28 cellular contexts compared by ENCODE assay signal in the genomic region with DNA sequence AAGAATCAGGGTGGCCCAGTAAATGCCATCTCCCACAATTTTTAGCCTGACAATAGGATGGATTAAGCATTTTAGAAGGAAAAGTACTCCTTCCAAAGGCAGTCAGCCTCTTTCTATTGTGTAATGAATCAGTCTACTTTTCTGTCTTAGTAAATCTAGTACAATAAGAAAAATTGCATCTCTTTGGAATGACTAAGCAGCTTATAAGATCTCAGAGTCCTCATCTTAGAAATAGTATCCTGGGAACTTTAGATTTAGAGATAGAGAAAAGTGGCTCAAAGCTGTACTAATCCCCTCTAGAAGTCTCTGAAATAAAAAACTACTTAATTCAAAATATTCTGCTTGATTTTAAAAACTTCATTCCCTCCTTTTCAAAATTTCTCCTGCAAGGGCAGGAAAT.
"Had no signal": no experiment of that assay in that cellular context is flagged by ENCODE, and none has a peak within 500 bp of the region (broad histone marks: within the 10 kb centered on the region; RNA-seq: fewer than 3 reads in every experiment).

No MANE protein-coding gene starts in this region.

- H3K9me3 Mint-ChIP-seq: activated CD4-positive, alpha-beta memory T cell treated with anti-CD3 and anti-CD28 coated beads, Interleukin-2, amount 10 ng/mL, durations not matched to agents 7 days and 5 days; activated CD4-positive, alpha-beta T cell treated with anti-CD3 and anti-CD28 coated beads, Interleukin-2, amount 10 ng/mL, durations not matched to agents 7 days and 5 days; activated naive CD4-positive, alpha-beta T cell treated with anti-CD3 and anti-CD28 coated beads, Interleukin-2, amount 10 ng/mL, durations not matched to agents 7 days and 5 days; activated naive CD8-positive, alpha-beta T cell treated with anti-CD3 and anti-CD28 coated beads, Interleukin-2, amount 10 ng/mL, durations not matched to agents 7 days and 5 days; activated T-cell treated with anti-CD3 and anti-CD28 coated beads, Interleukin-2, amount 50 U/mL, for 24 hours; dendritic cell treated with granulocyte-macrophage colony-stimulating factor and Interleukin-4, amounts not matched to agents 40 ng/mL and 50 ng/mL, for 4 days; endodermal cell; mesothelial cell of epicardium had no signal

- H3K27me3 Mint-ChIP-seq: activated CD4-positive, alpha-beta memory T cell treated with anti-CD3 and anti-CD28 coated beads, Interleukin-2, amount 10 ng/mL, durations not matched to agents 7 days and 5 days; activated CD4-positive, alpha-beta T cell treated with anti-CD3 and anti-CD28 coated beads, Interleukin-2, amount 10 ng/mL, durations not matched to agents 7 days and 5 days; activated naive CD4-positive, alpha-beta T cell treated with anti-CD3 and anti-CD28 coated beads, Interleukin-2, amount 10 ng/mL, durations not matched to agents 7 days and 5 days; activated T-cell treated with anti-CD3 and anti-CD28 coated beads, Interleukin-2, amount 50 U/mL, for 24 hours; dendritic cell treated with granulocyte-macrophage colony-stimulating factor and Interleukin-4, amounts not matched to agents 40 ng/mL and 50 ng/mL, for 4 days; naive B cell; T-helper 17 cell had no signal

- H3K9me3 ChIP-seq: esophagus muscularis mucosa, right lobe of liver, tibial nerve had no signal

- H3K36me3 Mint-ChIP-seq: activated naive CD4-positive, alpha-beta T cell treated with anti-CD3 and anti-CD28 coated beads, Interleukin-2, amount 10 ng/mL, durations not matched to agents 7 days and 5 days; activated naive CD8-positive, alpha-beta T cell treated with anti-CD3 and anti-CD28 coated beads, Interleukin-2, amount 10 ng/mL, durations not matched to agents 7 days and 5 days; mesothelial cell of epicardium; naive B cell had no signal

- H3K79me2 ChIP-seq: parathyroid adenoma had no signal

- H2AFZ ChIP-seq: parathyroid adenoma had no signal

- H3K4me3 Mint-ChIP-seq: activated CD4-positive, alpha-beta memory T cell treated with anti-CD3 and anti-CD28 coated beads, Interleukin-2, amount 10 ng/mL, durations not matched to agents 7 days and 5 days; activated CD4-positive, alpha-beta T cell treated with anti-CD3 and anti-CD28 coated beads, Interleukin-2, amount 10 ng/mL, durations not matched to agents 7 days and 5 days; activated naive CD4-positive, alpha-beta T cell treated with anti-CD3 and anti-CD28 coated beads, Interleukin-2, amount 10 ng/mL, durations not matched to agents 7 days and 5 days; activated naive CD8-positive, alpha-beta T cell treated with anti-CD3 and anti-CD28 coated beads, Interleukin-2, amount 10 ng/mL, durations not matched to agents 7 days and 5 days; activated T-cell treated with anti-CD3 and anti-CD28 coated beads, Interleukin-2, amount 50 U/mL, for 24 hours; dendritic cell treated with granulocyte-macrophage colony-stimulating factor and Interleukin-4, amounts not matched to agents 40 ng/mL and 50 ng/mL, for 4 days; endodermal cell; mesothelial cell of epicardium; naive B cell; T-helper 17 cell had no signal

- FAIRE-seq: frontal cortex, keratinocyte had no signal

- ATAC-seq: left colon, right lobe of liver, T-helper 17 cell had no signal

- H3K4me1 ChIP-seq: parathyroid adenoma, right lobe of liver, tibial nerve had no signal

- DNase-seq: activated CD4-positive, alpha-beta memory T cell treated with anti-CD3 and anti-CD28 coated beads, Interleukin-2, amount 10 ng/mL, durations not matched to agents 7 days and 5 days; activated CD4-positive, alpha-beta T cell treated with anti-CD3 and anti-CD28 coated beads for 1 hour; activated CD4-positive, alpha-beta T cell treated with anti-CD3 and anti-CD28 coated beads, Interleukin-2, amount 10 ng/mL, durations not matched to agents 7 days and 5 days; activated CD8-positive, alpha-beta memory T cell treated with anti-CD3 and anti-CD28 coated beads, Interleukin-2, amount 50 U/mL, for 48 hours; activated gamma-delta T cell; activated naive CD4-positive, alpha-beta T cell treated with anti-CD3 and anti-CD28 coated beads, Interleukin-2, amount 10 ng/mL, durations not matched to agents 7 days and 5 days; activated naive CD8-positive, alpha-beta T cell treated with anti-CD3 and anti-CD28 coated beads, Interleukin-2, amount 10 ng/mL, durations not matched to agents 7 days and 5 days; activated T-cell treated with anti-CD3 and anti-CD28 coated beads, Interleukin-2, amount 50 U/mL, for 24 hours; amniotic stem cell; central memory CD4-positive, alpha-beta T cell; endodermal cell; left colon; mammary epithelial cell; naive B cell; nucleus accumbens; right lobe of liver; stimulated activated CD4-positive, alpha-beta T cell treated with anti-CD3 and anti-CD28 coated beads, Interleukin-2, amount 100 ng/mL, for 48 hours; stimulated activated naive CD4-positive, alpha-beta T cell treated with Interleukin-2 at 50 U/mL for 16 hours; T-helper 17 cell; T1000; WERI-Rb-1 had no signal

- H3K4me3 ChIP-seq: esophagus muscularis mucosa, right lobe of liver, tibial nerve had no signal

- H3K27ac ChIP-seq: esophagus muscularis mucosa, parathyroid adenoma, right lobe of liver, tibial nerve, WERI-Rb-1 had no signal

- H3K4me1 Mint-ChIP-seq: activated CD4-positive, alpha-beta memory T cell treated with anti-CD3 and anti-CD28 coated beads, Interleukin-2, amount 10 ng/mL, durations not matched to agents 7 days and 5 days; activated CD4-positive, alpha-beta T cell treated with anti-CD3 and anti-CD28 coated beads, Interleukin-2, amount 10 ng/mL, durations not matched to agents 7 days and 5 days; activated naive CD4-positive, alpha-beta T cell treated with anti-CD3 and anti-CD28 coated beads, Interleukin-2, amount 10 ng/mL, durations not matched to agents 7 days and 5 days; activated naive CD8-positive, alpha-beta T cell treated with anti-CD3 and anti-CD28 coated beads, Interleukin-2, amount 10 ng/mL, durations not matched to agents 7 days and 5 days; endodermal cell; naive B cell; T-helper 17 cell had no signal

- H3K27me3 ChIP-seq: esophagus muscularis mucosa, right lobe of liver, tibial nerve had no signal

- H3K9ac ChIP-seq: parathyroid adenoma had no signal

- H3K36me3 ChIP-seq: esophagus muscularis mucosa, right lobe of liver, tibial nerve, WERI-Rb-1 had no signal

- H3K27ac Mint-ChIP-seq: activated CD4-positive, alpha-beta memory T cell treated with anti-CD3 and anti-CD28 coated beads, Interleukin-2, amount 10 ng/mL, durations not matched to agents 7 days and 5 days; activated CD4-positive, alpha-beta T cell treated with anti-CD3 and anti-CD28 coated beads, Interleukin-2, amount 10 ng/mL, durations not matched to agents 7 days and 5 days; activated naive CD4-positive, alpha-beta T cell treated with anti-CD3 and anti-CD28 coated beads, Interleukin-2, amount 10 ng/mL, durations not matched to agents 7 days and 5 days; activated naive CD8-positive, alpha-beta T cell treated with anti-CD3 and anti-CD28 coated beads, Interleukin-2, amount 10 ng/mL, durations not matched to agents 7 days and 5 days; activated T-cell treated with anti-CD3 and anti-CD28 coated beads, Interleukin-2, amount 50 U/mL, for 24 hours; dendritic cell treated with granulocyte-macrophage colony-stimulating factor and Interleukin-4, amounts not matched to agents 40 ng/mL and 50 ng/mL, for 4 days; endodermal cell; mesothelial cell of epicardium; naive B cell; T-helper 17 cell had no signal
